17 cellular contexts compared by ENCODE assay signal in genomic region chr11:66192181-66192888, GRCh38.
A peak's percentile ranks its signal among the peaks of the same experiment; 100 is the strongest.
DNase-seq lines count a peak whose midpoint lies in the region; ATAC-seq and TF ChIP-seq lines count a peak whose summit lies in the region.
"Had no signal": no experiment of that assay in that cellular context is flagged by ENCODE, and none has a peak within 500 bp of the region (broad histone marks: within the 10 kb centered on the region; RNA-seq: fewer than 3 reads in every experiment).

No MANE protein-coding gene starts in this region.

- peaks cover 26% of the 10 kb centered on the region for H3K4me1 Mint-ChIP-seq in activated T-cell treated with anti-CD3 and anti-CD28 coated beads, Interleukin-2, amount 50 U/mL, for 24 hours (ENCODE audit: low read depth)
- H3K4me1 Mint-ChIP-seq in stimulated activated naive B cell treated with anti-CD40 and anti-IgM and Interleukin-4, amounts not matched to agents 10 μg/mL and 1 μg/mL and 100 μg/mL, for 72 hours = peaks cover 8 to 17% of the 10 kb centered on the region in 2 donors

- peak; percentile 77 for ATAC-seq in left ventricle myocardium superior
- no peak for ATAC-seq in stimulated activated naive B cell treated with anti-CD40 and anti-IgM and Interleukin-4, amounts not matched to agents 10 μg/mL and 1 μg/mL and 100 μg/mL, for 72 hours (replicated peaks)
- ATAC-seq in HG02970 (IDR thresholded peaks at IDR 0.05; ENCODE audit: low FRiP score, unreplicated experiment) = no peak
- ATAC-seq: activated CD4-positive, alpha-beta T cell treated with anti-CD3 and anti-CD28 coated beads for 36 hours; activated T-cell treated with anti-CD3 and anti-CD28 coated beads, Interleukin-2, amount 50 U/mL, for 4 hours; pancreas had no signal

- no peaks in the 10 kb centered on the region for H3K27me3 Mint-ChIP-seq in activated T-cell treated with anti-CD3 and anti-CD28 coated beads, Interleukin-2, amount 50 U/mL, for 24 hours
- H3K27me3 Mint-ChIP-seq in stimulated activated naive B cell treated with anti-CD40 and anti-IgM and Interleukin-4, amounts not matched to agents 10 μg/mL and 1 μg/mL and 100 μg/mL, for 72 hours = no peaks in the 10 kb centered on the region
- H3K27me3 Mint-ChIP-seq: activated CD4-positive, alpha-beta T cell treated with anti-CD3 and anti-CD28 coated beads for 36 hours had no signal

- no peak overlapping the region for H3K27ac ChIP-seq in coronary artery
- H3K27ac ChIP-seq: pancreas had no signal

- peaks cover 75% of the 10 kb centered on the region for H3K36me3 Mint-ChIP-seq in activated T-cell treated with anti-CD3 and anti-CD28 coated beads, Interleukin-2, amount 50 U/mL, for 24 hours (ENCODE audit: low read depth)
- H3K36me3 Mint-ChIP-seq in stimulated activated naive B cell treated with anti-CD40 and anti-IgM and Interleukin-4, amounts not matched to agents 10 μg/mL and 1 μg/mL and 100 μg/mL, for 72 hours = peaks cover 20 to 38% of the 10 kb centered on the region in 2 donors

- intact Hi-C loops in left ventricle myocardium superior (cut with micrococcal nuclease) = no loop called here

- H3K27ac Mint-ChIP-seq in activated T-cell treated with anti-CD3 and anti-CD28 coated beads, Interleukin-2, amount 50 U/mL, for 24 hours = peak overlapping the region; percentile 15
- H3K27ac Mint-ChIP-seq in stimulated activated naive B cell treated with anti-CD40 and anti-IgM and Interleukin-4, amounts not matched to agents 10 μg/mL and 1 μg/mL and 100 μg/mL, for 72 hours = peak overlapping the region; percentile 42

- DNase-seq in activated T-cell treated with anti-CD3 and anti-CD28 coated beads, Interleukin-2, amount 50 U/mL, for 24 hours = no peak
- no peak for DNase-seq in activated T-cell treated with anti-CD3 and anti-CD28 coated beads, Interleukin-2, amount 50 U/mL, for 1 hour
- peak; percentile 75 for DNase-seq in amniotic epithelial cell (ENCODE audit: low read depth)
- DNase-seq in left ventricle myocardium superior = no peak
- no peak for DNase-seq in stimulated activated naive B cell treated with anti-CD40 and anti-IgM and Interleukin-4, amounts not matched to agents 10 μg/mL and 1 μg/mL and 100 μg/mL, for 72 hours
- no peak for DNase-seq in SIG-M5 (lab: John Stamatoyannopoulos, UW)
- no peak for DNase-seq in coronary artery (ENCODE audit: low spot score)
- DNase-seq: activated CD4-positive, alpha-beta T cell treated with anti-CD3 and anti-CD28 coated beads for 36 hours; activated T-cell treated with anti-CD3 and anti-CD28 coated beads, Interleukin-2, amount 50 U/mL, for 4 hours; dermis blood vessel endothelial cell; GF-D8; NCI-H2081; NCI-H748 treated with DMSO at 0.1 percent for 48 hours; pancreas had no signal

- TF ChIP-seq CTCF in coronary artery (IDR thresholded peaks at IDR 0.05) = no peak

- H3K4me3 ChIP-seq in coronary artery = no peak overlapping the region
- H3K4me3 ChIP-seq: ascending aorta, pancreas, thoracic aorta had no signal

- H3K4me3 Mint-ChIP-seq in activated T-cell treated with anti-CD3 and anti-CD28 coated beads, Interleukin-2, amount 50 U/mL, for 24 hours = no peak overlapping the region
- no peak overlapping the region for H3K4me3 Mint-ChIP-seq in stimulated activated naive B cell treated with anti-CD40 and anti-IgM and Interleukin-4, amounts not matched to agents 10 μg/mL and 1 μg/mL and 100 μg/mL, for 72 hours
- H3K4me3 Mint-ChIP-seq: activated CD4-positive, alpha-beta T cell treated with anti-CD3 and anti-CD28 coated beads for 36 hours; activated T-cell treated with anti-CD3 and anti-CD28 coated beads, Interleukin-2, amount 50 U/mL, for 4 hours had no signal

- no peaks in the 10 kb centered on the region for H3K9me3 Mint-ChIP-seq in activated T-cell treated with anti-CD3 and anti-CD28 coated beads, Interleukin-2, amount 50 U/mL, for 24 hours
- peaks cover under 1 to 3% of the 10 kb centered on the region in 2 donors for H3K9me3 Mint-ChIP-seq in stimulated activated naive B cell treated with anti-CD40 and anti-IgM and Interleukin-4, amounts not matched to agents 10 μg/mL and 1 μg/mL and 100 μg/mL, for 72 hours
- H3K9me3 Mint-ChIP-seq: activated T-cell treated with anti-CD3 and anti-CD28 coated beads, Interleukin-2, amount 50 U/mL, for 4 hours had no signal
